Comparison of ENCODE assay signal across 22 cellular contexts in the genomic region with DNA sequence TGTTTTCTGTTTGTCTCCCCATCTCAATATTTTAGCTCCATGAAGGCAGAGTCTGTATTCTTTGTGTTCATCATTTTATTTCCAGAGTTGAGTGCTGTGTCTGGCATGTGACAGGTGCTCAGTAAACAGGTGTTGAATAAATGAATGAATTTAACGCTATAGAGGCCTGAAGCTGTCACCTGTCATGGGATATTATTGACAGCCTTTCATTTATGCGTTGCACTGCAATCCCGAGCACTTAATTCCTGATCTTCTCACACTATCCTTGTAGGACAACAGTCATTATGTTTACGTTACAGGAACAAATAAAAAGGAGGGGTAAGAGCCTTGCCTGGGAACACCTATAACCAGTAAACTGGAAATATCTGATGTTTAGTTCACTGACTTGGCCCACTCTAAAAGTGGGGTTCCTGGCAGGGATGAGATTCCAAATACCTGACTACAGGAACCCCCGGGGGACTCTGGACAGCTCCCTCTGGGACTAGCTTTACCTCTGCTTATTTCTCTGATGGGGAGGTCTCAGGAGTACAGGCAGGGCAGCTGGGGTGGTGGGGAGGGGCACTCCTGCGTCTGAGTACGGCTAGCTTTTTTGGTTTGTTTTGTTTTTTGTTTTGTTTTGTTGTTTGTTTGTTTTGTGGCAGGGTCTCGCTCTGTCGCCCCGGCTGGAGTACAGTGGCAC.
"Had no signal": no experiment of that assay in that cellular context is flagged by ENCODE, and none has a peak within 500 bp of the region (broad histone marks: within the 10 kb centered on the region; RNA-seq: fewer than 3 reads in every experiment).

No MANE protein-coding gene starts in this region.

- ATAC-seq: activated CD8-positive, alpha-beta T cell treated with anti-CD3 and anti-CD28 coated beads, Interleukin-2, amount 10 ng/mL, durations not matched to agents 7 days and 5 days; gastrocnemius medialis; naive thymus-derived CD8-positive, alpha-beta T cell; stimulated activated naive CD8-positive, alpha-beta T cell treated with anti-CD3 and anti-CD28 coated beads, Interleukin-15, amount 100 ng/mL, for 72 hours had no signal

- H3K27ac ChIP-seq: colonic mucosa, esophagus muscularis mucosa, gastrocnemius medialis, left ventricle myocardium inferior, neutrophil, pancreas, tibial artery had no signal

- DNase-seq: activated CD4-positive, alpha-beta T cell treated with anti-CD3 and anti-CD28 coated beads, Interleukin-2, amount 10 ng/mL, durations not matched to agents 7 days and 5 days; activated CD4-positive, CD25-positive, alpha-beta regulatory T cell treated with anti-CD3 and anti-CD28 coated beads, Interleukin-2, amount 50 U/mL, for 72 hours; activated CD8-positive, alpha-beta T cell treated with anti-CD3 and anti-CD28 coated beads, Interleukin-2, amount 10 ng/mL, durations not matched to agents 7 days and 5 days; activated effector memory CD4-positive, alpha-beta T cell treated with Interleukin-2 at 50 U/mL for 16 hours; activated naive CD4-positive, alpha-beta T cell treated with anti-CD3 and anti-CD28 coated beads, Interleukin-2, amount 10 ng/mL, durations not matched to agents 7 days and 5 days; activated T-cell treated with anti-CD3 and anti-CD28 coated beads, Interleukin-2, amount 50 U/mL, for 24 hours; amygdala; colonic mucosa; gastrocnemius medialis; head of caudate nucleus; hypothalamus; left ventricle myocardium inferior; naive thymus-derived CD8-positive, alpha-beta T cell; pancreas; right cardiac atrium; stimulated activated CD4-positive, alpha-beta T cell treated with anti-CD3 and anti-CD28 coated beads, Interleukin-12 subunit alpha, Interleukin-12 subunit beta, amount 100 ng/mL, for 4 hours; stimulated activated CD4-positive, alpha-beta T cell treated with anti-CD3 and anti-CD28 coated beads, Interleukin-4, amount 100 ng/mL, for 4 hours; stimulated activated naive CD8-positive, alpha-beta T cell treated with anti-CD3 and anti-CD28 coated beads, Interleukin-15, amount 100 ng/mL, for 72 hours; T-helper 2 cell had no signal

- H3K27ac Mint-ChIP-seq: activated CD4-positive, alpha-beta T cell treated with anti-CD3 and anti-CD28 coated beads, Interleukin-2, amount 10 ng/mL, durations not matched to agents 7 days and 5 days; activated CD8-positive, alpha-beta T cell treated with anti-CD3 and anti-CD28 coated beads, Interleukin-2, amount 10 ng/mL, durations not matched to agents 7 days and 5 days; activated naive CD4-positive, alpha-beta T cell treated with anti-CD3 and anti-CD28 coated beads, Interleukin-2, amount 10 ng/mL, durations not matched to agents 7 days and 5 days; activated T-cell treated with anti-CD3 and anti-CD28 coated beads, Interleukin-2, amount 50 U/mL, for 24 hours; stimulated activated naive CD8-positive, alpha-beta T cell treated with anti-CD3 and anti-CD28 coated beads, Interleukin-15, amount 100 ng/mL, for 72 hours had no signal

- H3K27me3 ChIP-seq: colonic mucosa, esophagus muscularis mucosa, gastrocnemius medialis, neutrophil, pancreas, tibial artery had no signal

- H3K36me3 ChIP-seq: colonic mucosa, esophagus muscularis mucosa, gastrocnemius medialis, left ventricle myocardium inferior, neutrophil, pancreas, tibial artery had no signal

- H3K9me3 ChIP-seq: colonic mucosa, esophagus muscularis mucosa, gastrocnemius medialis, left ventricle myocardium inferior, neutrophil, pancreas, tibial artery had no signal

- H3K4me3 ChIP-seq: colonic mucosa, esophagus muscularis mucosa, gastrocnemius medialis, left ventricle myocardium inferior, pancreas, tibial artery had no signal

- H3K4me1 Mint-ChIP-seq: activated naive CD4-positive, alpha-beta T cell treated with anti-CD3 and anti-CD28 coated beads, Interleukin-2, amount 10 ng/mL, durations not matched to agents 7 days and 5 days; stimulated activated naive CD8-positive, alpha-beta T cell treated with anti-CD3 and anti-CD28 coated beads, Interleukin-15, amount 100 ng/mL, for 72 hours had no signal

- H3K27me3 Mint-ChIP-seq: activated CD4-positive, alpha-beta T cell treated with anti-CD3 and anti-CD28 coated beads, Interleukin-2, amount 10 ng/mL, durations not matched to agents 7 days and 5 days; activated naive CD4-positive, alpha-beta T cell treated with anti-CD3 and anti-CD28 coated beads, Interleukin-2, amount 10 ng/mL, durations not matched to agents 7 days and 5 days; activated T-cell treated with anti-CD3 and anti-CD28 coated beads, Interleukin-2, amount 50 U/mL, for 24 hours; naive thymus-derived CD8-positive, alpha-beta T cell; stimulated activated naive CD8-positive, alpha-beta T cell treated with anti-CD3 and anti-CD28 coated beads, Interleukin-15, amount 100 ng/mL, for 72 hours had no signal

- H3K9me3 Mint-ChIP-seq: activated CD4-positive, alpha-beta T cell treated with anti-CD3 and anti-CD28 coated beads, Interleukin-2, amount 10 ng/mL, durations not matched to agents 7 days and 5 days; activated naive CD4-positive, alpha-beta T cell treated with anti-CD3 and anti-CD28 coated beads, Interleukin-2, amount 10 ng/mL, durations not matched to agents 7 days and 5 days; activated T-cell treated with anti-CD3 and anti-CD28 coated beads, Interleukin-2, amount 50 U/mL, for 24 hours; naive thymus-derived CD8-positive, alpha-beta T cell; stimulated activated naive CD8-positive, alpha-beta T cell treated with anti-CD3 and anti-CD28 coated beads, Interleukin-15, amount 100 ng/mL, for 72 hours had no signal

- H3K4me3 Mint-ChIP-seq: activated CD4-positive, alpha-beta T cell treated with anti-CD3 and anti-CD28 coated beads, Interleukin-2, amount 10 ng/mL, durations not matched to agents 7 days and 5 days; activated CD8-positive, alpha-beta T cell treated with anti-CD3 and anti-CD28 coated beads, Interleukin-2, amount 10 ng/mL, durations not matched to agents 7 days and 5 days; activated naive CD4-positive, alpha-beta T cell treated with anti-CD3 and anti-CD28 coated beads, Interleukin-2, amount 10 ng/mL, durations not matched to agents 7 days and 5 days; activated T-cell treated with anti-CD3 and anti-CD28 coated beads, Interleukin-2, amount 50 U/mL, for 24 hours; naive thymus-derived CD8-positive, alpha-beta T cell; stimulated activated naive CD8-positive, alpha-beta T cell treated with anti-CD3 and anti-CD28 coated beads, Interleukin-15, amount 100 ng/mL, for 72 hours had no signal
